Comparison of ENCODE assay signal across 1 cellular context in the genomic region with DNA sequence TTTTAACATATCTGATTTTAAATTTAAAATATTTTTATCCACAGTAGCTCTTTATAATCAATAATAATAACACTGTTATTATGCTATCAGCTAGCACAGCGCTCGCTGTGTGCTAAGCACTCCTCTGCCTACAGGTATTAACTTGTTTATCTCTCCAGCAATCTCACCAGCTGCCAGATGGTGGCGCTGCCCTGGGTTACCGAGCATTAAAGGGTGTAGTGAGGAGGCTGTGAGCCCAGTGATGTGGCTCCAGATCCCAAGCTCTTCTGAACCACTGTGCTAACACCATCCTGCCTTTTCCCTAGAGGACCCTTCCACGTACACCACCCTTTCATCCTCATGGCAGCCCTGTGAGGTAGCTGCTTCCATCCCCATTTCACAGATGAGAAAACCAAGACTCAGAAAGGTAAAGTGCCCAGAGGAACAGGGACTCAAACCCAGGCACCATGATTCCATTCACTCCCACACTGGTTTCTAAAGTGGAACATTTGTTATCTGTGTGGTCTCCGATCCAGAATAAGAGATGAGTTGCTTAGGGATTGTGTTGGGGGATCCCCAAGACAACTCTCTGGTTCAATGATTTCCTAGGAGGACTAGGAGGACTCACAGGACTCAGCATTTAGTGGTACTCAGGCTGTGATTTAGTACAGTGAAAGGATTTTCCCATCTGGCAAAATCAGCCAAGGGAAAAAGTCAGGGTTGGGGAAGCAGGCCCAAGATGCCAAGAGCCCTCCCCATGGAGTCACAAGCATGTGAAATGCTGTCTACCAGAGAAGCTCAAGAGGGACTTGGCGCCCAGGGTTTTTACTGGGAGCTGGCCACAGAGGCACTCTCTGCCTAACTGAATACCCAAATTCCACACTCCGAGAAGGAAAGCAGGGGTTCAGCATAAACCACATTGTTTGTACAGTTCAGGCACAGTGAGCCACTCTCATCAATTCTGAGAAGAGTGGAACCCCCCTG.
A peak's percentile ranks its signal among the peaks of the same experiment; 100 is the strongest.
TF ChIP-seq lines count a peak whose summit lies in the region.

No MANE protein-coding gene starts in this region.

TF ChIP-seq in H1, 55 proteins besides CTCF, POLR2A, EP300 and RAD21:
- TF ChIP-seq KDM1A (IDR thresholded peaks at IDR 0.05; ENCODE audit: borderline replicate concordance, low read length): peak; percentile 60; the same call in 1 of the 2 replicates
- TF ChIP-seq POLR2AphosphoS5 (IDR thresholded peaks at IDR 0.05; ENCODE audit: low read depth, low read length): no peak
